ENCODE assay signal across 16 cellular contexts in genomic region chr21:43359081-43359822, GRCh38.
DNase-seq lines count a peak whose midpoint lies in the region; ATAC-seq, FAIRE-seq and TF ChIP-seq lines count a peak whose summit lies in the region.
"Had no signal": no experiment of that assay in that cellular context is flagged by ENCODE, and none has a peak within 500 bp of the region (broad histone marks: within the 10 kb centered on the region; RNA-seq: fewer than 3 reads in every experiment).

No MANE protein-coding gene starts in this region.

- no peak overlapping the region for H2BK5ac ChIP-seq in H1 (ENCODE audit: low read depth, low read length)

- H2BK12ac ChIP-seq in H1 (ENCODE audit: low read depth, low read length): no peak overlapping the region

- no peak overlapping the region for H3K27ac ChIP-seq in H1 (ENCODE audit: low read depth, low read length)
- H3K27ac ChIP-seq: epithelial cell of prostate, left lung had no signal

- H3K79me1 ChIP-seq in H1 (ENCODE audit: low read depth, low read length): no peaks in the 10 kb centered on the region

- H3K27me3 Mint-ChIP-seq in natural killer cell treated with Interleukin-12 subunit alpha and Interleukin-12 subunit beta and Interleukin-15 and Interleukin-18, amount 100 ng/mL, for 72 hours: no peaks in the 10 kb centered on the region
- no peaks in the 10 kb centered on the region for H3K27me3 Mint-ChIP-seq in natural killer cell (ENCODE audit: low read depth in 2 of 2)

- no peak overlapping the region for H3K14ac ChIP-seq in H1 (ENCODE audit: insufficient read length)

- H3K4me3 Mint-ChIP-seq in natural killer cell treated with Interleukin-12 subunit alpha and Interleukin-12 subunit beta and Interleukin-15 and Interleukin-18, amount 100 ng/mL, for 72 hours: no peak overlapping the region
- no peak overlapping the region for H3K4me3 Mint-ChIP-seq in natural killer cell
- H3K4me3 Mint-ChIP-seq: activated naive CD4-positive, alpha-beta T cell treated with anti-CD3 and anti-CD28 coated beads for 36 hours had no signal

- peak; percentile 34 for DNase-seq in natural killer cell treated with Interleukin-12 subunit alpha and Interleukin-12 subunit beta and Interleukin-15 and Interleukin-18, amount 100 ng/mL, for 72 hours (ENCODE audit: low spot score)
- DNase-seq in natural killer cell (no peak), NCI-H526 (lab: John Stamatoyannopoulos, UW) (peak; percentile 66 to 86), H1 (ENCODE audit: low read depth in 1 of 2, low spot score in 2 of 2) (no peak), D341Med (ENCODE audit: low spot score) (no peak)
- DNase-seq in NK-92 treated with Interleukin-12 subunit alpha and Interleukin-12 subunit beta, amount 100 ng/mL, for 24 hours (lab: John Stamatoyannopoulos, UW): no peak
- DNase-seq: activated CD4-positive, alpha-beta T cell treated with anti-CD3 and anti-CD28 coated beads for 4 hours; activated naive CD4-positive, alpha-beta T cell treated with anti-CD3 and anti-CD28 coated beads for 36 hours; cortex of kidney; gastrocnemius medialis; PC-3; stimulated activated CD4-positive, alpha-beta T cell treated with anti-CD3 and anti-CD28 coated beads, Interleukin-4, amount 100 ng/mL, for 24 hours; T1000 had no signal

- CTCF ChIA-PET in H1 (lab: Charles Lee; ENCODE audit: partially characterized antibody): interaction anchor here (1.0 to 2.6 kb wide), 3 partner anchors 9 to 252 kb away, joined by 3 to 7 read pairs (median 4); no protein-coding TSS in a partner anchor

- no peak for TF ChIP-seq RAD21 in H1 (IDR thresholded peaks at IDR 0.05 in 1 of 2, conservative IDR thresholded peaks at IDR 0.05 in 1 of 2; ENCODE audit: low read depth in 2 of 2, low read length in 2 of 2)

- 92% methylated on average over 23 of the region's 23 CpGs; no CpG with 5 or more reads in 1 of the 2 experiments for WGBS in H1 (ENCODE audit: extremely low coverage in 1 of 2, insufficient coverage in 1 of 2, insufficient read length in 1 of 2, insufficient replicate concordance in 2 of 2, low coverage in 1 of 2, low lambda C conversion rate in 2 of 2, missing lambda C conversion rate in 1 of 2), 2 experiments

- intact Hi-C loops in natural killer cell (cut with micrococcal nuclease): no loop called here

- H3K36me3 ChIP-seq in H1 (ENCODE audit: control insufficient read depth in 2 of 4, insufficient read depth in 4 of 4, low read length in 3 of 4): no peaks in the 10 kb centered on the region
- H3K36me3 ChIP-seq: gastrocnemius medialis, left lung had no signal

- POLR2A ChIA-PET in H1 (lab: Charles Lee; ENCODE audit: partially characterized antibody): no interaction called here

- H2BK120ac ChIP-seq in H1 (replicated peaks; ENCODE audit: low read depth, low read length): no peak overlapping the region

- H3K4me3 ChIP-seq in H1 (ENCODE audit: extremely low read depth in 1 of 4, insufficient read depth in 2 of 4, low read depth in 3 of 4, low read length in 4 of 4): no peak overlapping the region
- H3K4me3 ChIP-seq: gastrocnemius medialis, left lung had no signal

- TF ChIP-seq CTCF in natural killer cell (IDR thresholded peaks at IDR 0.05): no peak
- TF ChIP-seq CTCF in H1 (IDR thresholded peaks at IDR 0.05; ENCODE audit: control extremely low read depth in 1 of 3, insufficient read depth in 1 of 3, low read depth in 1 of 3, low read length in 3 of 3): no peak

- no peaks in the 10 kb centered on the region for H3K9me3 Mint-ChIP-seq in natural killer cell treated with Interleukin-12 subunit alpha and Interleukin-12 subunit beta and Interleukin-15 and Interleukin-18, amount 100 ng/mL, for 72 hours
- H3K9me3 Mint-ChIP-seq in natural killer cell: no peaks in the 10 kb centered on the region
- H3K9me3 Mint-ChIP-seq: activated naive CD4-positive, alpha-beta T cell treated with anti-CD3 and anti-CD28 coated beads for 36 hours had no signal

- no peaks in the 10 kb centered on the region for H3K36me3 Mint-ChIP-seq in natural killer cell treated with Interleukin-12 subunit alpha and Interleukin-12 subunit beta and Interleukin-15 and Interleukin-18, amount 100 ng/mL, for 72 hours
- H3K36me3 Mint-ChIP-seq in natural killer cell: no peaks in the 10 kb centered on the region

- no peak for TF ChIP-seq EP300 in H1 (IDR thresholded peaks at IDR 0.05; ENCODE audit: borderline replicate concordance in 1 of 2, low read depth in 2 of 2, low read length in 2 of 2)

- H3K18ac ChIP-seq in H1 (ENCODE audit: extremely low read depth, low read length): no peak overlapping the region

- TF ChIP-seq POLR2A in H1 (IDR thresholded peaks at IDR 0.05; ENCODE audit: control extremely low read depth in 1 of 2, low read depth in 2 of 2, low read length in 2 of 2): no peak

- no peaks in the 10 kb centered on the region for H3K9me3 ChIP-seq in H1 (ENCODE audit: insufficient read depth in 2 of 2, low read depth in 1 of 2, low read length in 1 of 2)
- H3K9me3 ChIP-seq: gastrocnemius medialis, left lung had no signal

- H3K9ac ChIP-seq in H1 (replicated peaks in 1 of 4; ENCODE audit: extremely low read depth in 1 of 4, low read depth in 3 of 4, low read length in 3 of 4): no peak overlapping the region

- ATAC-seq in natural killer cell treated with Interleukin-12 subunit alpha and Interleukin-12 subunit beta and Interleukin-15 and Interleukin-18, amount 100 ng/mL, for 72 hours: no peak
- no peak for ATAC-seq in natural killer cell
- no peak for ATAC-seq in HG02571 (IDR thresholded peaks at IDR 0.05; ENCODE audit: unreplicated experiment)
- ATAC-seq: gastrocnemius medialis, left lung, PC-3 had no signal

- H2AK5ac ChIP-seq in H1 (ENCODE audit: low read depth, low read length): 0 out of 2 replicates have a peak overlapping the region, but pooled peaks have one; percentile 82

- H3K4ac ChIP-seq in H1 (replicated peaks; ENCODE audit: insufficient read length, low read depth, low read length): no peak overlapping the region

- H3K4me2 ChIP-seq in H1 (ENCODE audit: insufficient read depth in 1 of 2, low read depth in 2 of 2, low read length in 2 of 2): no peak overlapping the region

- no peak overlapping the region for H3K27ac Mint-ChIP-seq in natural killer cell treated with Interleukin-12 subunit alpha and Interleukin-12 subunit beta and Interleukin-15 and Interleukin-18, amount 100 ng/mL, for 72 hours
- H3K27ac Mint-ChIP-seq in natural killer cell: peak overlapping the region in 1 of 2 donors; percentile 20
- H3K27ac Mint-ChIP-seq: activated naive CD4-positive, alpha-beta T cell treated with anti-CD3 and anti-CD28 coated beads for 36 hours had no signal

- H3K79me2 ChIP-seq in H1 (ENCODE audit: control insufficient read depth in 1 of 2, insufficient read depth in 2 of 2, low read length in 2 of 2): no peaks in the 10 kb centered on the region

- H4K8ac ChIP-seq in H1 (ENCODE audit: extremely low read depth, insufficient read depth, low read length): no peak overlapping the region

- no peak for FAIRE-seq in H1 (lab: Jason Lieb, UNC)

- no peak overlapping the region for H4K91ac ChIP-seq in H1 (replicated peaks; ENCODE audit: insufficient read length, low read length)

- H3K4me1 Mint-ChIP-seq in natural killer cell treated with Interleukin-12 subunit alpha and Interleukin-12 subunit beta and Interleukin-15 and Interleukin-18, amount 100 ng/mL, for 72 hours (ENCODE audit: low read depth in 2 of 2): peaks cover 19 to 24% of the 10 kb centered on the region in 2 donors
- peaks cover 26 to 27% of the 10 kb centered on the region in 2 donors for H3K4me1 Mint-ChIP-seq in natural killer cell

- no peak overlapping the region; the same call in 1 of the 2 replicates for H2BK15ac ChIP-seq in H1 (ENCODE audit: low read length)

- no peak overlapping the region for H3K23ac ChIP-seq in H1 (ENCODE audit: insufficient read length)

- H3K23me2 ChIP-seq in H1 (ENCODE audit: low read depth, low read length): no peaks in the 10 kb centered on the region

- H2AFZ ChIP-seq in H1 (ENCODE audit: low read length): no peak overlapping the region

- no peaks in the 10 kb centered on the region for H4K20me1 ChIP-seq in H1 (replicated peaks in 1 of 2; ENCODE audit: control insufficient read depth in 1 of 2, insufficient read depth in 2 of 2, low read length in 2 of 2)

- no peak overlapping the region for H2BK20ac ChIP-seq in H1 (ENCODE audit: low read length)

- H3K4me1 ChIP-seq in H1 (replicated peaks in 1 of 4; ENCODE audit: control insufficient read depth in 3 of 4, insufficient read depth in 4 of 4, low read length in 3 of 4): peaks cover 0 to 7% (median 4%) of the 10 kb centered on the region in 4 experiments; a peak in 4 of 7 replicates

- H3K56ac ChIP-seq in H1 (replicated peaks; ENCODE audit: insufficient read length, low read depth, low read length): no peak overlapping the region

- H3K27me3 ChIP-seq in H1 (replicated peaks in 1 of 4; ENCODE audit: control insufficient read depth in 3 of 4, extremely low read depth in 1 of 4, insufficient read depth in 3 of 4, low read length in 3 of 4): no peaks in the 10 kb centered on the region; a peak in 1 of 7 replicates

- no peak overlapping the region for H4K5ac ChIP-seq in H1 (ENCODE audit: insufficient read length, low read depth, low read length)

TF ChIP-seq in H1, 55 proteins besides CTCF, POLR2A, EP300 and RAD21 (continues in another document):
- TF ChIP-seq ATF3 (IDR thresholded peaks at IDR 0.05; ENCODE audit: insufficient read depth, low read depth, low read length) (no peak), GTF2F1 (IDR thresholded peaks at IDR 0.05; ENCODE audit: borderline replicate concordance, low read depth, low read length) (no peak), NRF1 (IDR thresholded peaks at IDR 0.05; ENCODE audit: low read depth, low read length) (no peak), JUN (IDR thresholded peaks at IDR 0.05; ENCODE audit: low read depth, low read length) (no peak), HDAC2 (IDR thresholded peaks at IDR 0.05; ENCODE audit: borderline replicate concordance in 1 of 2, low read depth in 2 of 2, low read length in 2 of 2) (no peak), CBX5 (IDR thresholded peaks at IDR 0.05; ENCODE audit: low read depth, low read length) (no peak), EZH2 (IDR thresholded peaks at IDR 0.05; ENCODE audit: low read depth, low read length, severe bottlenecking) (no peak), EGR1 (IDR thresholded peaks at IDR 0.05; ENCODE audit: borderline replicate concordance, low read depth, low read length) (no peak), RXRA (IDR thresholded peaks at IDR 0.05; ENCODE audit: insufficient read depth, low read depth, low read length) (no peak), SRF (IDR thresholded peaks at IDR 0.05; ENCODE audit: low read depth, low read length) (no peak), SP1 (IDR thresholded peaks at IDR 0.05; ENCODE audit: low read depth, low read length) (no peak), NANOG (IDR thresholded peaks at IDR 0.05; ENCODE audit: insufficient read depth, low read depth, low read length, poor library complexity, severe bottlenecking) (no peak), CTBP2 (IDR thresholded peaks at IDR 0.05; ENCODE audit: borderline replicate concordance, insufficient read depth, insufficient read length, low read length) (no peak), SP4 (IDR thresholded peaks at IDR 0.05; ENCODE audit: low read length) (no peak)

Comparison
In these comparisons a context has a peak if more than half of its experiments do, and no peak if none do; other contexts are left out.
1. DNase-seq: peak in natural killer cell treated with Interleukin-12 subunit alpha and Interleukin-12 subunit beta and Interleukin-15 and Interleukin-18, amount 100 ng/mL, for 72 hours (single experiment) and NCI-H526 (2 of 2); none in natural killer cell (single experiment), H1 (0 of 2), NK-92 treated with Interleukin-12 subunit alpha and Interleukin-12 subunit beta, amount 100 ng/mL, for 24 hours (single experiment) and D341Med (single experiment).